Comparison of ENCODE assay signal across 8 cellular contexts in genomic region chr1:92481598-92482403, GRCh38. TPM values are rescaled to one million over a fixed set of nuclear protein-coding genes. Genes with fewer than 3 reads are reported as not detected.
DNase-seq lines count a peak whose midpoint lies in the region; ATAC-seq, FAIRE-seq and TF ChIP-seq lines count a peak whose summit lies in the region.

No MANE protein-coding gene starts in this region.

- H3K9me3 Mint-ChIP-seq in GM23338 = peaks cover 20% of the 10 kb centered on the region

- H3K27me3 ChIP-seq in A673 (replicated peaks; ENCODE audit: insufficient read depth, low read depth, low read length, poor library complexity) (peaks cover 48% of the 10 kb centered on the region), GM23338 (ENCODE audit: insufficient read depth) (peaks cover 100% of the 10 kb centered on the region), muscle layer of duodenum (ENCODE audit: low read depth, low read length) (peaks cover 45% of the 10 kb centered on the region)

- intact Hi-C loops in A673 (cut with micrococcal nuclease; ENCODE audit: unreplicated experiment) = loop anchor here (10.0 kb wide), 2 partner anchors 107 to 167 kb away; no protein-coding TSS in a partner anchor

- H3K27ac Mint-ChIP-seq in GM23338 = no peak overlapping the region

- FAIRE-seq in HTR-8/SVneo (lab: Jason Lieb, UNC) = no peak

- CTCF ChIA-PET in A673 (lab: Charles Lee) = interaction anchor here (1.1 kb wide), 1 partner anchor 171 kb away, joined by 3 read pairs; no protein-coding TSS in a partner anchor

- no peaks in the 10 kb centered on the region; the same call in 1 of the 2 replicates for H3K9me2 ChIP-seq in GM23338 (ENCODE audit: insufficient read depth)

- peaks cover 35% of the 10 kb centered on the region for H3K4me1 Mint-ChIP-seq in GM23338

- ATAC-seq in GM23338 = no peak
- ATAC-seq in GM21367 (IDR thresholded peaks at IDR 0.05; ENCODE audit: unreplicated experiment) = no peak
- no peak for ATAC-seq in GM21786 (IDR thresholded peaks at IDR 0.05; ENCODE audit: unreplicated experiment)
- no peak for ATAC-seq in GM19351 (IDR thresholded peaks at IDR 0.05; ENCODE audit: unreplicated experiment)

- H3K4me3 ChIP-seq in A673 (ENCODE audit: low read depth, low read length, poor library complexity, severe bottlenecking) (peak overlapping the region; percentile 61), GM23338 (peak overlapping the region; percentile 75), choroid plexus epithelial cell (ENCODE audit: low read depth, low read length) (peak overlapping the region; percentile 61), muscle layer of duodenum (ENCODE audit: low read depth in 1 of 2, low read length in 2 of 2) (peak overlapping the region; percentile 56 to 73)

- peaks cover 94% of the 10 kb centered on the region for H3K27me3 Mint-ChIP-seq in GM23338 (ENCODE audit: insufficient read depth, low read depth, poor library complexity)

- H3K4me2 ChIP-seq in GM23338 = peak overlapping the region; percentile 97

- peaks cover 22% of the 10 kb centered on the region for H3K4me1 ChIP-seq in A673 (ENCODE audit: insufficient read depth, low read length, poor library complexity, severe bottlenecking)
- H3K4me1 ChIP-seq in GM23338 (ENCODE audit: insufficient read depth) = peaks cover 18% of the 10 kb centered on the region
- H3K4me1 ChIP-seq in muscle layer of duodenum (ENCODE audit: control insufficient read depth in 1 of 2, insufficient read depth in 2 of 2, low read length in 2 of 2) = peaks cover 6 to 64% of the 10 kb centered on the region in 2 donors

- H3K36me3 ChIP-seq in A673 (ENCODE audit: insufficient read depth, low read length, poor library complexity, severe bottlenecking) (no peaks in the 10 kb centered on the region), GM23338 (ENCODE audit: insufficient read depth) (no peaks in the 10 kb centered on the region; the same call in 1 of the 2 replicates), muscle layer of duodenum (ENCODE audit: control insufficient read depth in 1 of 2, insufficient read depth in 2 of 2, low read length in 2 of 2) (no peaks in the 10 kb centered on the region)

- TF ChIP-seq CTCF in A673 (conservative IDR thresholded peaks at IDR 0.05; ENCODE audit: low read depth, low read length) (no peak), GM23338 (conservative IDR thresholded peaks at IDR 0.05; ENCODE audit: low read depth in 2 of 2) (no peak), choroid plexus epithelial cell (conservative IDR thresholded peaks at IDR 0.05; ENCODE audit: low read depth, low read length) (no peak)

- peak overlapping the region; percentile 97 for H2AFZ ChIP-seq in GM23338

- BruUV-seq in A673 (replicated peaks; lab: Mats Ljungman, UMichigan) = no TSS peak

- DNase-seq in A673 (ENCODE audit: low spot score) (no peak), GM23338 (ENCODE audit: low spot score) (peak; percentile 43), choroid plexus epithelial cell (ENCODE audit: low read depth) (no peak), HTR-8/SVneo (ENCODE audit: insufficient read length, low spot score) (no peak)

- POLR2A ChIA-PET in A673 (lab: Charles Lee; ENCODE audit: low non-redundant PET) = interaction anchor here (0.6 kb wide), 1 partner anchor 14 kb away, joined by 5 read pairs; no protein-coding TSS in a partner anchor

- H3K79me2 ChIP-seq in GM23338 (replicated peaks; ENCODE audit: insufficient read depth) = no peaks in the 10 kb centered on the region

- H4K20me1 ChIP-seq in GM23338 (replicated peaks; ENCODE audit: insufficient read depth) = peaks cover 3% of the 10 kb centered on the region

- H3K27ac ChIP-seq in A673 (ENCODE audit: low read depth, low read length, poor library complexity, severe bottlenecking) = no peak overlapping the region
- H3K27ac ChIP-seq in GM23338 (ENCODE audit: low read depth) = no peak overlapping the region
- no peak overlapping the region for H3K27ac ChIP-seq in muscle layer of duodenum (ENCODE audit: low read length)

- peaks cover 12% of the 10 kb centered on the region for H3K36me3 Mint-ChIP-seq in GM23338 (ENCODE audit: low read depth)

- peaks cover 13% of the 10 kb centered on the region; the same call in 1 of the 2 replicates for H3F3A ChIP-seq in GM23338 (replicated peaks; ENCODE audit: low read depth)

- peak overlapping the region; percentile 75 for H3K4me3 Mint-ChIP-seq in GM23338

- H3K9me3 ChIP-seq in A673 (ENCODE audit: low read depth, low read length, poor library complexity, severe bottlenecking) (no peaks in the 10 kb centered on the region), muscle layer of duodenum (ENCODE audit: control insufficient read depth in 1 of 2, low read length in 2 of 2) (no peaks in the 10 kb centered on the region)

TF ChIP-seq in GM23338, 12 proteins besides CTCF, POLR2A, EP300 and RAD21 (continues in another document):
- no peak for TF ChIP-seq JUNB (IDR thresholded peaks at IDR 0.05; ENCODE audit: unreplicated experiment)
- no peak for TF ChIP-seq STAT1 (IDR thresholded peaks at IDR 0.05; ENCODE audit: unreplicated experiment)
- TF ChIP-seq CREB1 (CRISPR knock-in tag; IDR thresholded peaks at IDR 0.05; ENCODE audit: low read depth) = no peak
- no peak for TF ChIP-seq ZNF114 (CRISPR knock-in tag; IDR thresholded peaks at IDR 0.05)
- no peak for TF ChIP-seq NANOG (IDR thresholded peaks at IDR 0.05; ENCODE audit: borderline replicate concordance)
- TF ChIP-seq EZH2 (IDR thresholded peaks at IDR 0.05; ENCODE audit: low read depth, unreplicated experiment) = peak; percentile 99
- no peak for TF ChIP-seq POLR2AphosphoS5 (IDR thresholded peaks at IDR 0.05; ENCODE audit: low read depth)
- TF ChIP-seq, protein P1, sequence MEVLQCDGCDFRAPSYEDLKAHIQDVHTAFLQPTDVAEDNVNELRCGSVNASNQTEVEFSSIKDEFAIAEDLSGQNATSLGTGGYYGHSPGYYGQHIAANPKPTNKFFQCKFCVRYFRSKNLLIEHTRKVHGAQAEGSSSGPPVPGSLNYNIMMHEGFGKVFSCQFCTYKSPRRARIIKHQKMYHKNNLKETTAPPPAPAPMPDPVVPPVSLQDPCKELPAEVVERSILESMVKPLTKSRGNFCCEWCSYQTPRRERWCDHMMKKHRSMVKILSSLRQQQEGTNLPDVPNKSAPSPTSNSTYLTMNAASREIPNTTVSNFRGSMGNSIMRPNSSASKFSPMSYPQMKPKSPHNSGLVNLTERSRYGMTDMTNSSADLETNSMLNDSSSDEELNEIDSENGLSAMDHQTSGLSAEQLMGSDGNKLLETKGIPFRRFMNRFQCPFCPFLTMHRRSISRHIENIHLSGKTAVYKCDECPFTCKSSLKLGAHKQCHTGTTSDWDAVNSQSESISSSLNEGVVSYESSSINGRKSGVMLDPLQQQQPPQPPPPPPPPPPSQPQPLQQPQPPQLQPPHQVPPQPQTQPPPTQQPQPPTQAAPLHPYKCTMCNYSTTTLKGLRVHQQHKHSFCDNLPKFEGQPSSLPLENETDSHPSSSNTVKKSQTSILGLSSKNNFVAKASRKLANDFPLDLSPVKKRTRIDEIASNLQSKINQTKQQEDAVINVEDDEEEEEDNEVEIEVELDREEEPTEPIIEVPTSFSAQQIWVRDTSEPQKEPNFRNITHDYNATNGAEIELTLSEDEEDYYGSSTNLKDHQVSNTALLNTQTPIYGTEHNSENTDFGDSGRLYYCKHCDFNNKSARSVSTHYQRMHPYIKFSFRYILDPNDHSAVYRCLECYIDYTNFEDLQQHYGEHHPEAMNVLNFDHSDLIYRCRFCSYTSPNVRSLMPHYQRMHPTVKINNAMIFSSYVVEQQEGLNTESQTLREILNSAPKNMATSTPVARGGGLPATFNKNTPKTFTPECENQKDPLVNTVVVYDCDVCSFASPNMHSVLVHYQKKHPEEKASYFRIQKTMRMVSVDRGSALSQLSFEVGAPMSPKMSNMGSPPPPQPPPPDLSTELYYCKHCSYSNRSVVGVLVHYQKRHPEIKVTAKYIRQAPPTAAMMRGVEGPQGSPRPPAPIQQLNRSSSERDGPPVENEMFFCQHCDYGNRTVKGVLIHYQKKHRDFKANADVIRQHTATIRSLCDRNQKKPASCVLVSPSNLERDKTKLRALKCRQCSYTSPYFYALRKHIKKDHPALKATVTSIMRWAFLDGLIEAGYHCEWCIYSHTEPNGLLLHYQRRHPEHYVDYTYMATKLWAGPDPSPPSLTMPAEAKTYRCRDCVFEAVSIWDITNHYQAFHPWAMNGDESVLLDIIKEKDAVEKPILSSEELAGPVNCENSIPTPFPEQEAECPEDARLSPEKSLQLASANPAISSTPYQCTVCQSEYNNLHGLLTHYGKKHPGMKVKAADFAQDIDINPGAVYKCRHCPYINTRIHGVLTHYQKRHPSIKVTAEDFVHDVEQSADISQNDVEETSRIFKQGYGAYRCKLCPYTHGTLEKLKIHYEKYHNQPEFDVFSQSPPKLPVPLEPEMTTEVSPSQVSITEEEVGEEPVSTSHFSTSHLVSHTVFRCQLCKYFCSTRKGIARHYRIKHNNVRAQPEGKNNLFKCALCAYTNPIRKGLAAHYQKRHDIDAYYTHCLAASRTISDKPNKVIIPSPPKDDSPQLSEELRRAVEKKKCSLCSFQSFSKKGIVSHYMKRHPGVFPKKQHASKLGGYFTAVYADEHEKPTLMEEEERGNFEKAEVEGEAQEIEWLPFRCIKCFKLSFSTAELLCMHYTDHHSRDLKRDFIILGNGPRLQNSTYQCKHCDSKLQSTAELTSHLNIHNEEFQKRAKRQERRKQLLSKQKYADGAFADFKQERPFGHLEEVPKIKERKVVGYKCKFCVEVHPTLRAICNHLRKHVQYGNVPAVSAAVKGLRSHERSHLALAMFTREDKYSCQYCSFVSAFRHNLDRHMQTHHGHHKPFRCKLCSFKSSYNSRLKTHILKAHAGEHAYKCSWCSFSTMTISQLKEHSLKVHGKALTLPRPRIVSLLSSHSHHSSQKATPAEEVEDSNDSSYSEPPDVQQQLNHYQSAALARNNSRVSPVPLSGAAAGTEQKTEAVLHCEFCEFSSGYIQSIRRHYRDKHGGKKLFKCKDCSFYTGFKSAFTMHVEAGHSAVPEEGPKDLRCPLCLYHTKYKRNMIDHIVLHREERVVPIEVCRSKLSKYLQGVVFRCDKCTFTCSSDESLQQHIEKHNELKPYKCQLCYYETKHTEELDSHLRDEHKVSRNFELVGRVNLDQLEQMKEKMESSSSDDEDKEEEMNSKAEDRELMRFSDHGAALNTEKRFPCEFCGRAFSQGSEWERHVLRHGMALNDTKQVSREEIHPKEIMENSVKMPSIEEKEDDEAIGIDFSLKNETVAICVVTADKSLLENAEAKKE (CRISPR knock-in tag; IDR thresholded peaks at IDR 0.05) = no peak

RNA-seq across cellular contexts. Expression of gene GFI1, which starts 4.9 kb away (rescaled TPM):
- 0.42 and 0.52 TPM in 2 replicates for total RNA-seq in A673 (2021)
- total RNA-seq in GM23338 (2014; rRNA removed; shearing (Covaris generic)) = 0.21 TPM in 1 of 2 replicates, not detected in the other
- polyA plus RNA-seq in GM23338 (2016; fragmentation: Nextera tagmentation; extraction: Ambion mirVana) = 0.12 TPM in 1 of 2 replicates, not detected in the other
